4 cellular contexts compared by ENCODE assay signal in genomic region chr11:133937468-133937867, GRCh38.
"Had no signal": no experiment of that assay in that cellular context is flagged by ENCODE, and none has a peak within 500 bp of the region (broad histone marks: within the 10 kb centered on the region; RNA-seq: fewer than 3 reads in every experiment).

No MANE protein-coding gene starts in this region.

- H3K9me3 Mint-ChIP-seq: GM23338 had no signal

- H3K4me3 Mint-ChIP-seq: GM23338, H9 had no signal

- H3K4me2 ChIP-seq: GM23338 had no signal

- DNase-seq: H9, HCEC 1CT, IMR-90 had no signal

- ATAC-seq: GM23338 had no signal

- H3K4me1 Mint-ChIP-seq: GM23338 had no signal

- H3K27ac Mint-ChIP-seq: GM23338 had no signal

- H3K4me3 ChIP-seq: GM23338 had no signal

- H2AFZ ChIP-seq: GM23338 had no signal
